In the genomic region with DNA sequence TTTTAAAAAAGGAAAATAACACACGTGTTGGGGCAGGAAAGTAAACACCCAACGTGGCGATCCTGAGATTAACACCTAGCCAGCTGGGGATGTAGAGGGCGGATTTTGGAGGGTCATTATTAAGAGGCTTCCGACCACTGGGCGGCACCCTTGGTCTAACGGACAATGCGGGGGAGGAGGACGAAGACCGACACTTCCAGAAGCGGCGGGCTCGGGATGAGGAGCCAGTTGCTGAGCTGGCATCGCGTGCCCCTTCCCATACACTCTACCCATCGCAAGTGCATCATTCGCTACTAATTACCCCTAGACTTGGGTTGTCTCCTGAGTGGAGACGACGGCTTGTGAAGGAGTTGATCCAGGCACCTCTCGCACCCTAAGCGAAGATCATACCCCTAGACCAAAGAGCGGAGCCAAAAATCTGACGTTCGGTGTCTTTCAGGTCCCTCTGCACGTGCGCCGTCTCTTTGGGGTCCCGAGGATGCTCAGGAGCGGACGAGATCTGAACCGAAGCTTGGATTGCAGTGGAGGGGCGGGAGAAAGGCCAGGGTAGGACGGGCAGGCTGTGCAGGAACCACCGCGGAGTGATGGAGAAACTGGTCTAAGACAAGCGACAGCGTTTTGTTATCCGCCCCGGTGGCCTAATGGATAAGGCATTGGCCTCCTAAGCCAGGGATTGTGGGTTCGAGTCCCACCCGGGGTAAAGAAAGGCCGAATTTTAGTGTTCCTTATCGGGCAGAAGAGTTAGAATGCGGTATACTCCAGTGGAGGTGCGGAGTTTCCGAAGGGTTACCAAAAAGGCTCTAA, we compare ENCODE assay signal across 1 cellular context.
TF ChIP-seq lines count a peak whose summit lies in the region.

No MANE protein-coding gene starts in this region.

TF ChIP-seq in K562, 482 proteins besides CTCF, POLR2A, EP300 and RAD21 (continued from another document and continues in another):
- TF ChIP-seq, protein P1, sequence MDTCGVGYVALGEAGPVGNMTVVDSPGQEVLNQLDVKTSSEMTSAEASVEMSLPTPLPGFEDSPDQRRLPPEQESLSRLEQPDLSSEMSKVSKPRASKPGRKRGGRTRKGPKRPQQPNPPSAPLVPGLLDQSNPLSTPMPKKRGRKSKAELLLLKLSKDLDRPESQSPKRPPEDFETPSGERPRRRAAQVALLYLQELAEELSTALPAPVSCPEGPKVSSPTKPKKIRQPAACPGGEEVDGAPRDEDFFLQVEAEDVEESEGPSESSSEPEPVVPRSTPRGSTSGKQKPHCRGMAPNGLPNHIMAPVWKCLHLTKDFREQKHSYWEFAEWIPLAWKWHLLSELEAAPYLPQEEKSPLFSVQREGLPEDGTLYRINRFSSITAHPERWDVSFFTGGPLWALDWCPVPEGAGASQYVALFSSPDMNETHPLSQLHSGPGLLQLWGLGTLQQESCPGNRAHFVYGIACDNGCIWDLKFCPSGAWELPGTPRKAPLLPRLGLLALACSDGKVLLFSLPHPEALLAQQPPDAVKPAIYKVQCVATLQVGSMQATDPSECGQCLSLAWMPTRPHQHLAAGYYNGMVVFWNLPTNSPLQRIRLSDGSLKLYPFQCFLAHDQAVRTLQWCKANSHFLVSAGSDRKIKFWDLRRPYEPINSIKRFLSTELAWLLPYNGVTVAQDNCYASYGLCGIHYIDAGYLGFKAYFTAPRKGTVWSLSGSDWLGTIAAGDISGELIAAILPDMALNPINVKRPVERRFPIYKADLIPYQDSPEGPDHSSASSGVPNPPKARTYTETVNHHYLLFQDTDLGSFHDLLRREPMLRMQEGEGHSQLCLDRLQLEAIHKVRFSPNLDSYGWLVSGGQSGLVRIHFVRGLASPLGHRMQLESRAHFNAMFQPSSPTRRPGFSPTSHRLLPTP (IDR thresholded peaks at IDR 0.05; ENCODE audit: borderline replicate concordance, extremely low read depth, insufficient read length): peak; percentile 92
- no peak for TF ChIP-seq TAL1 (IDR thresholded peaks at IDR 0.05)
- 0 out of 4 replicates have a peak, but pooled peaks of 1 of the 2 experiments have one; percentile 16 for TF ChIP-seq SIX5 (IDR thresholded peaks at IDR 0.05; ENCODE audit: borderline replicate concordance in 1 of 2, insufficient read depth in 1 of 2, low read depth in 1 of 2, low read length in 2 of 2)
- TF ChIP-seq ZNF384 (IDR thresholded peaks at IDR 0.05; ENCODE audit: low read depth, low read length): no peak
- TF ChIP-seq ZNF583 (CRISPR knock-in tag; IDR thresholded peaks at IDR 0.05): no peak
- no peak for TF ChIP-seq EHMT2 (IDR thresholded peaks at IDR 0.05)
- TF ChIP-seq, protein P2, sequence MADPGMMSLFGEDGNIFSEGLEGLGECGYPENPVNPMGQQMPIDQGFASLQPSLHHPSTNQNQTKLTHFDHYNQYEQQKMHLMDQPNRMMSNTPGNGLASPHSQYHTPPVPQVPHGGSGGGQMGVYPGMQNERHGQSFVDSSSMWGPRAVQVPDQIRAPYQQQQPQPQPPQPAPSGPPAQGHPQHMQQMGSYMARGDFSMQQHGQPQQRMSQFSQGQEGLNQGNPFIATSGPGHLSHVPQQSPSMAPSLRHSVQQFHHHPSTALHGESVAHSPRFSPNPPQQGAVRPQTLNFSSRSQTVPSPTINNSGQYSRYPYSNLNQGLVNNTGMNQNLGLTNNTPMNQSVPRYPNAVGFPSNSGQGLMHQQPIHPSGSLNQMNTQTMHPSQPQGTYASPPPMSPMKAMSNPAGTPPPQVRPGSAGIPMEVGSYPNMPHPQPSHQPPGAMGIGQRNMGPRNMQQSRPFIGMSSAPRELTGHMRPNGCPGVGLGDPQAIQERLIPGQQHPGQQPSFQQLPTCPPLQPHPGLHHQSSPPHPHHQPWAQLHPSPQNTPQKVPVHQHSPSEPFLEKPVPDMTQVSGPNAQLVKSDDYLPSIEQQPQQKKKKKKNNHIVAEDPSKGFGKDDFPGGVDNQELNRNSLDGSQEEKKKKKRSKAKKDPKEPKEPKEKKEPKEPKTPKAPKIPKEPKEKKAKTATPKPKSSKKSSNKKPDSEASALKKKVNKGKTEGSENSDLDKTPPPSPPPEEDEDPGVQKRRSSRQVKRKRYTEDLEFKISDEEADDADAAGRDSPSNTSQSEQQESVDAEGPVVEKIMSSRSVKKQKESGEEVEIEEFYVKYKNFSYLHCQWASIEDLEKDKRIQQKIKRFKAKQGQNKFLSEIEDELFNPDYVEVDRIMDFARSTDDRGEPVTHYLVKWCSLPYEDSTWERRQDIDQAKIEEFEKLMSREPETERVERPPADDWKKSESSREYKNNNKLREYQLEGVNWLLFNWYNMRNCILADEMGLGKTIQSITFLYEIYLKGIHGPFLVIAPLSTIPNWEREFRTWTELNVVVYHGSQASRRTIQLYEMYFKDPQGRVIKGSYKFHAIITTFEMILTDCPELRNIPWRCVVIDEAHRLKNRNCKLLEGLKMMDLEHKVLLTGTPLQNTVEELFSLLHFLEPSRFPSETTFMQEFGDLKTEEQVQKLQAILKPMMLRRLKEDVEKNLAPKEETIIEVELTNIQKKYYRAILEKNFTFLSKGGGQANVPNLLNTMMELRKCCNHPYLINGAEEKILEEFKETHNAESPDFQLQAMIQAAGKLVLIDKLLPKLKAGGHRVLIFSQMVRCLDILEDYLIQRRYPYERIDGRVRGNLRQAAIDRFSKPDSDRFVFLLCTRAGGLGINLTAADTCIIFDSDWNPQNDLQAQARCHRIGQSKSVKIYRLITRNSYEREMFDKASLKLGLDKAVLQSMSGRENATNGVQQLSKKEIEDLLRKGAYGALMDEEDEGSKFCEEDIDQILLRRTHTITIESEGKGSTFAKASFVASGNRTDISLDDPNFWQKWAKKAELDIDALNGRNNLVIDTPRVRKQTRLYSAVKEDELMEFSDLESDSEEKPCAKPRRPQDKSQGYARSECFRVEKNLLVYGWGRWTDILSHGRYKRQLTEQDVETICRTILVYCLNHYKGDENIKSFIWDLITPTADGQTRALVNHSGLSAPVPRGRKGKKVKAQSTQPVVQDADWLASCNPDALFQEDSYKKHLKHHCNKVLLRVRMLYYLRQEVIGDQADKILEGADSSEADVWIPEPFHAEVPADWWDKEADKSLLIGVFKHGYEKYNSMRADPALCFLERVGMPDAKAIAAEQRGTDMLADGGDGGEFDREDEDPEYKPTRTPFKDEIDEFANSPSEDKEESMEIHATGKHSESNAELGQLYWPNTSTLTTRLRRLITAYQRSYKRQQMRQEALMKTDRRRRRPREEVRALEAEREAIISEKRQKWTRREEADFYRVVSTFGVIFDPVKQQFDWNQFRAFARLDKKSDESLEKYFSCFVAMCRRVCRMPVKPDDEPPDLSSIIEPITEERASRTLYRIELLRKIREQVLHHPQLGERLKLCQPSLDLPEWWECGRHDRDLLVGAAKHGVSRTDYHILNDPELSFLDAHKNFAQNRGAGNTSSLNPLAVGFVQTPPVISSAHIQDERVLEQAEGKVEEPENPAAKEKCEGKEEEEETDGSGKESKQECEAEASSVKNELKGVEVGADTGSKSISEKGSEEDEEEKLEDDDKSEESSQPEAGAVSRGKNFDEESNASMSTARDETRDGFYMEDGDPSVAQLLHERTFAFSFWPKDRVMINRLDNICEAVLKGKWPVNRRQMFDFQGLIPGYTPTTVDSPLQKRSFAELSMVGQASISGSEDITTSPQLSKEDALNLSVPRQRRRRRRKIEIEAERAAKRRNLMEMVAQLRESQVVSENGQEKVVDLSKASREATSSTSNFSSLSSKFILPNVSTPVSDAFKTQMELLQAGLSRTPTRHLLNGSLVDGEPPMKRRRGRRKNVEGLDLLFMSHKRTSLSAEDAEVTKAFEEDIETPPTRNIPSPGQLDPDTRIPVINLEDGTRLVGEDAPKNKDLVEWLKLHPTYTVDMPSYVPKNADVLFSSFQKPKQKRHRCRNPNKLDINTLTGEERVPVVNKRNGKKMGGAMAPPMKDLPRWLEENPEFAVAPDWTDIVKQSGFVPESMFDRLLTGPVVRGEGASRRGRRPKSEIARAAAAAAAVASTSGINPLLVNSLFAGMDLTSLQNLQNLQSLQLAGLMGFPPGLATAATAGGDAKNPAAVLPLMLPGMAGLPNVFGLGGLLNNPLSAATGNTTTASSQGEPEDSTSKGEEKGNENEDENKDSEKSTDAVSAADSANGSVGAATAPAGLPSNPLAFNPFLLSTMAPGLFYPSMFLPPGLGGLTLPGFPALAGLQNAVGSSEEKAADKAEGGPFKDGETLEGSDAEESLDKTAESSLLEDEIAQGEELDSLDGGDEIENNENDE (IDR thresholded peaks at IDR 0.05; ENCODE audit: low read depth, low read length): no peak
- TF ChIP-seq ZNF224 (CRISPR knock-in tag; IDR thresholded peaks at IDR 0.05): no peak
- TF ChIP-seq, protein P3, sequence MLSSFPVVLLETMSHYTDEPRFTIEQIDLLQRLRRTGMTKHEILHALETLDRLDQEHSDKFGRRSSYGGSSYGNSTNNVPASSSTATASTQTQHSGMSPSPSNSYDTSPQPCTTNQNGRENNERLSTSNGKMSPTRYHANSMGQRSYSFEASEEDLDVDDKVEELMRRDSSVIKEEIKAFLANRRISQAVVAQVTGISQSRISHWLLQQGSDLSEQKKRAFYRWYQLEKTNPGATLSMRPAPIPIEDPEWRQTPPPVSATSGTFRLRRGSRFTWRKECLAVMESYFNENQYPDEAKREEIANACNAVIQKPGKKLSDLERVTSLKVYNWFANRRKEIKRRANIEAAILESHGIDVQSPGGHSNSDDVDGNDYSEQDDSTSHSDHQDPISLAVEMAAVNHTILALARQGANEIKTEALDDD (IDR thresholded peaks at IDR 0.05): peak; percentile 56
- TF ChIP-seq, protein P4, sequence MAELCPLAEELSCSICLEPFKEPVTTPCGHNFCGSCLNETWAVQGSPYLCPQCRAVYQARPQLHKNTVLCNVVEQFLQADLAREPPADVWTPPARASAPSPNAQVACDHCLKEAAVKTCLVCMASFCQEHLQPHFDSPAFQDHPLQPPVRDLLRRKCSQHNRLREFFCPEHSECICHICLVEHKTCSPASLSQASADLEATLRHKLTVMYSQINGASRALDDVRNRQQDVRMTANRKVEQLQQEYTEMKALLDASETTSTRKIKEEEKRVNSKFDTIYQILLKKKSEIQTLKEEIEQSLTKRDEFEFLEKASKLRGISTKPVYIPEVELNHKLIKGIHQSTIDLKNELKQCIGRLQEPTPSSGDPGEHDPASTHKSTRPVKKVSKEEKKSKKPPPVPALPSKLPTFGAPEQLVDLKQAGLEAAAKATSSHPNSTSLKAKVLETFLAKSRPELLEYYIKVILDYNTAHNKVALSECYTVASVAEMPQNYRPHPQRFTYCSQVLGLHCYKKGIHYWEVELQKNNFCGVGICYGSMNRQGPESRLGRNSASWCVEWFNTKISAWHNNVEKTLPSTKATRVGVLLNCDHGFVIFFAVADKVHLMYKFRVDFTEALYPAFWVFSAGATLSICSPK (IDR thresholded peaks at IDR 0.05; ENCODE audit: borderline replicate concordance): no peak
- 0 out of 2 replicates have a peak, but pooled peaks have one; percentile 1 for TF ChIP-seq ERF (CRISPR knock-in tag; IDR thresholded peaks at IDR 0.05)
- TF ChIP-seq ZNF184 (CRISPR knock-in tag; IDR thresholded peaks at IDR 0.05): no peak
- no peak for TF ChIP-seq ZNF124 (CRISPR knock-in tag; IDR thresholded peaks at IDR 0.05)
- TF ChIP-seq IRF2 (CRISPR knock-in tag; IDR thresholded peaks at IDR 0.05): no peak
- TF ChIP-seq MIER1 (IDR thresholded peaks at IDR 0.05; ENCODE audit: low read depth): peak; percentile 40; the same call in 1 of the 2 replicates
- TF ChIP-seq, protein P5, sequence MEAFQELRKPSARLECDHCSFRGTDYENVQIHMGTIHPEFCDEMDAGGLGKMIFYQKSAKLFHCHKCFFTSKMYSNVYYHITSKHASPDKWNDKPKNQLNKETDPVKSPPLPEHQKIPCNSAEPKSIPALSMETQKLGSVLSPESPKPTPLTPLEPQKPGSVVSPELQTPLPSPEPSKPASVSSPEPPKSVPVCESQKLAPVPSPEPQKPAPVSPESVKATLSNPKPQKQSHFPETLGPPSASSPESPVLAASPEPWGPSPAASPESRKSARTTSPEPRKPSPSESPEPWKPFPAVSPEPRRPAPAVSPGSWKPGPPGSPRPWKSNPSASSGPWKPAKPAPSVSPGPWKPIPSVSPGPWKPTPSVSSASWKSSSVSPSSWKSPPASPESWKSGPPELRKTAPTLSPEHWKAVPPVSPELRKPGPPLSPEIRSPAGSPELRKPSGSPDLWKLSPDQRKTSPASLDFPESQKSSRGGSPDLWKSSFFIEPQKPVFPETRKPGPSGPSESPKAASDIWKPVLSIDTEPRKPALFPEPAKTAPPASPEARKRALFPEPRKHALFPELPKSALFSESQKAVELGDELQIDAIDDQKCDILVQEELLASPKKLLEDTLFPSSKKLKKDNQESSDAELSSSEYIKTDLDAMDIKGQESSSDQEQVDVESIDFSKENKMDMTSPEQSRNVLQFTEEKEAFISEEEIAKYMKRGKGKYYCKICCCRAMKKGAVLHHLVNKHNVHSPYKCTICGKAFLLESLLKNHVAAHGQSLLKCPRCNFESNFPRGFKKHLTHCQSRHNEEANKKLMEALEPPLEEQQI (IDR thresholded peaks at IDR 0.05): peak; percentile 79
- TF ChIP-seq TBL1XR1 (IDR thresholded peaks at IDR 0.05; ENCODE audit: low read length in 2 of 2): peak; percentile 15 to 96; a peak in 3 of 4 replicates
- TF ChIP-seq YBX1 (IDR thresholded peaks at IDR 0.05): no peak
- TF ChIP-seq C11orf30 (IDR thresholded peaks at IDR 0.05; ENCODE audit: low read depth): peak; percentile 61; the same call in 1 of the 2 replicates
- TF ChIP-seq, protein P6, sequence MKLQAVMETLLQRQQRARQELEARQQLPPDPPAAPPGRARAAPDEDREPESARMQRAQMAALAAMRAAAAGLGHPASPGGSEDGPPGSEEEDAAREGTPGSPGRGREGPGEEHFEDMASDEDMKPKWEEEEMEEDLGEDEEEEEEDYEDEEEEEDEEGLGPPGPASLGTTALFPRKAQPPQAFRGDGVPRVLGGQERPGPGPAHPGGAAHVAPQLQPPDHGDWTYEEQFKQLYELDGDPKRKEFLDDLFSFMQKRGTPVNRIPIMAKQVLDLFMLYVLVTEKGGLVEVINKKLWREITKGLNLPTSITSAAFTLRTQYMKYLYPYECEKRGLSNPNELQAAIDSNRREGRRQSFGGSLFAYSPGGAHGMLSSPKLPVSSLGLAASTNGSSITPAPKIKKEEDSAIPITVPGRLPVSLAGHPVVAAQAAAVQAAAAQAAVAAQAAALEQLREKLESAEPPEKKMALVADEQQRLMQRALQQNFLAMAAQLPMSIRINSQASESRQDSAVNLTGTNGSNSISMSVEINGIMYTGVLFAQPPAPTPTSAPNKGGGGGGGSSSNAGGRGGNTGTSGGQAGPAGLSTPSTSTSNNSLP (IDR thresholded peaks at IDR 0.05; ENCODE audit: borderline replicate concordance, low read depth, low read length): no peak; the same call in 1 of the 2 replicates
- peak; percentile 38; the same call in 1 of the 2 replicates for TF ChIP-seq MBD2 (IDR thresholded peaks at IDR 0.05; ENCODE audit: borderline replicate concordance, low read depth)
- no peak for TF ChIP-seq ZNF3 (CRISPR knock-in tag; IDR thresholded peaks at IDR 0.05)
- no peak; the same call in 1 of the 2 replicates for TF ChIP-seq ZNF584 (CRISPR knock-in tag; IDR thresholded peaks at IDR 0.05; ENCODE audit: low read depth)
- no peak for TF ChIP-seq HSF4 (CRISPR knock-in tag; IDR thresholded peaks at IDR 0.05; ENCODE audit: borderline replicate concordance)
- TF ChIP-seq ZNF408 (CRISPR knock-in tag; IDR thresholded peaks at IDR 0.05; ENCODE audit: low read depth): no peak
- 0 out of 2 replicates have a peak, but pooled peaks have one; percentile 48 for TF ChIP-seq HNRNPL (IDR thresholded peaks at IDR 0.05; ENCODE audit: low read depth, low read length)
- TF ChIP-seq, protein P7, sequence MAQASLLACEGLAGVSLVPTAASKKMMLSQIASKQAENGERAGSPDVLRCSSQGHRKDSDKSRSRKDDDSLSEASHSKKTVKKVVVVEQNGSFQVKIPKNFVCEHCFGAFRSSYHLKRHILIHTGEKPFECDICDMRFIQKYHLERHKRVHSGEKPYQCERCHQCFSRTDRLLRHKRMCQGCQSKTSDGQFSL (CRISPR knock-in tag; IDR thresholded peaks at IDR 0.05): peak; percentile 86
- TF ChIP-seq, protein P7 (tag; IDR thresholded peaks at IDR 0.05): peak in 1 of 2 experiments; percentile 60; a peak in 1 of 4 replicates
- TF ChIP-seq GTF2E2 (tag; IDR thresholded peaks at IDR 0.05): 0 out of 2 replicates have a peak, but pooled peaks have one; percentile 45
- TF ChIP-seq TCF7L2 (IDR thresholded peaks at IDR 0.05; ENCODE audit: low read depth, low read length): no peak
